ENCODE assay signal across 8 cellular contexts in the genomic region with DNA sequence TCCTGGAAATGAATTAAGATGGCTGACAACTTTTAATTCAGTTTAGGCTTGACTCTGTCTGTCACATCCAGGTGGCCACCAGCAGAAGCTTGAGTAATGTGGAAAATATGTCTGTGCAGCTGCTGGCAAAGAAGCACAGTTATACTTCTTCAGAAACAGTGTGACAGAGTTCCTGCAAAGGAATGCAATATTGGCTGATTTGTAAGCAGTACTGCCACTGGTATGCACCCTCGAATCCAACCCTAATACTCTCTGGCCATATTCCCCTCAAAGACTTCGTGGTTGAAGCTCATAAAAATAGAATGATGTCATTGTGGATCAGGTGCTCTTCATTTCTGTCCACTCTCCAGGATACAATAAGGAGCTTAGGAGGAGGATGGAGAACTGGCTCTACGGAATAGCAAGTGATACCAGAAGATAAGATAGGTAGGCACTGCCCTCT.
DNase-seq lines count a peak whose midpoint lies in the region; ATAC-seq and TF ChIP-seq lines count a peak whose summit lies in the region.

No MANE protein-coding gene starts in this region.

- DNase-seq in AG09319 (ENCODE audit: extremely low read depth, low read depth) (peak; percentile 27), HCT116 (ENCODE audit: low read depth, low spot score) (peak; percentile 28), lung (ENCODE audit: low spot score) (no peak), GM20000 (ENCODE audit: low spot score) (no peak), activated gamma-delta T cell (lab: John Stamatoyannopoulos, UW) (no peak)
- no peak for DNase-seq in activated T-helper 2 cell treated with anti-CD3 and anti-CD28 coated beads, Interferon-gamma antibody, Interleukin-2, Interleukin-4, amounts not matched to agents 10 μg/mL and 5 μg/mL and 100 μg/mL, durations not matched to agents 14 hours and 24 hours and 36 hours (ENCODE audit: low spot score)
- no peak for DNase-seq in activated naive CD4-positive, alpha-beta T cell (lab: John Stamatoyannopoulos, UW)

- BruUV-seq in HCT116 (replicated peaks; lab: Mats Ljungman, UMichigan) = no TSS peak

- POLR2A ChIA-PET in HCT116 (lab: Charles Lee) = no interaction called here

- H3K36me3 Mint-ChIP-seq in activated T-helper 2 cell treated with anti-CD3 and anti-CD28 coated beads, Interferon-gamma antibody, Interleukin-2, Interleukin-4, amounts not matched to agents 10 μg/mL and 5 μg/mL and 100 μg/mL, durations not matched to agents 14 hours and 24 hours and 36 hours (ENCODE audit: low read depth) = peaks cover 5% of the 10 kb centered on the region

- no peaks in the 10 kb centered on the region for H3K27me3 ChIP-seq in HCT116 (ENCODE audit: insufficient read depth, low read length)
- H3K27me3 ChIP-seq in lung (ENCODE audit: control insufficient read depth, insufficient read depth) = no peaks in the 10 kb centered on the region

- no peak overlapping the region for H3K4me3 ChIP-seq in HCT116 (replicated peaks in 1 of 2; ENCODE audit: low read depth in 1 of 2, low read length in 2 of 2)
- H3K4me3 ChIP-seq in lung = no peak overlapping the region

- peak overlapping the region; percentile 5; the same call in 1 of the 2 replicates for H3K27ac ChIP-seq in HCT116 (ENCODE audit: low read depth, low read length)
- peak overlapping the region in 1 of 2 donors; percentile 66 for H3K27ac ChIP-seq in lung (ENCODE audit: low read depth in 1 of 2, low read length in 1 of 2)

- no peaks in the 10 kb centered on the region for H3K27me3 Mint-ChIP-seq in activated T-helper 2 cell treated with anti-CD3 and anti-CD28 coated beads, Interferon-gamma antibody, Interleukin-2, Interleukin-4, amounts not matched to agents 10 μg/mL and 5 μg/mL and 100 μg/mL, durations not matched to agents 14 hours and 24 hours and 36 hours (ENCODE audit: low read depth)

- H3K4me1 Mint-ChIP-seq in activated T-helper 2 cell treated with anti-CD3 and anti-CD28 coated beads, Interferon-gamma antibody, Interleukin-2, Interleukin-4, amounts not matched to agents 10 μg/mL and 5 μg/mL and 100 μg/mL, durations not matched to agents 14 hours and 24 hours and 36 hours (ENCODE audit: low read depth) = peaks cover 24% of the 10 kb centered on the region

- no peak for TF ChIP-seq CTCF in AG09319 (IDR thresholded peaks at IDR 0.05; ENCODE audit: low read depth, low read length)
- no peak for TF ChIP-seq CTCF in HCT116 (IDR thresholded peaks at IDR 0.05 in 2 of 3, conservative IDR thresholded peaks at IDR 0.05 in 1 of 3; ENCODE audit: borderline replicate concordance in 1 of 3, insufficient read depth in 1 of 3, low read depth in 2 of 3, low read length in 2 of 3)
- TF ChIP-seq CTCF in lung (IDR thresholded peaks at IDR 0.05; ENCODE audit: control extremely low read depth, extremely low read depth) = no peak
- TF ChIP-seq CTCF in GM20000 (IDR thresholded peaks at IDR 0.05; ENCODE audit: extremely low read depth, missing control alignments) = no peak

- TF ChIP-seq RAD21 in HCT116 (IDR thresholded peaks at IDR 0.05; ENCODE audit: low read depth) = no peak

- H3K9me2 ChIP-seq in HCT116 (ENCODE audit: insufficient read depth) = no peaks in the 10 kb centered on the region

- CTCF ChIA-PET in HCT116 (lab: Charles Lee) = no interaction called here

- H3K9me3 ChIP-seq in HCT116 (ENCODE audit: control insufficient read depth in 1 of 2, insufficient read depth in 1 of 2, low read depth in 1 of 2, low read length in 2 of 2) (no peaks in the 10 kb centered on the region), lung (ENCODE audit: control insufficient read depth in 2 of 2, insufficient read depth in 1 of 2, low read length in 1 of 2) (no peaks in the 10 kb centered on the region)

- H3K4me3 Mint-ChIP-seq in activated T-helper 2 cell treated with anti-CD3 and anti-CD28 coated beads, Interferon-gamma antibody, Interleukin-2, Interleukin-4, amounts not matched to agents 10 μg/mL and 5 μg/mL and 100 μg/mL, durations not matched to agents 14 hours and 24 hours and 36 hours (ENCODE audit: low read depth) = no peak overlapping the region

- H3K4me1 ChIP-seq in HCT116 (ENCODE audit: control insufficient read depth in 1 of 2, insufficient read depth in 2 of 2, low read length in 2 of 2) = peaks cover 9 to 13% of the 10 kb centered on the region in 2 experiments; a peak in 2 of 4 replicates
- peaks cover 0 to 16% of the 10 kb centered on the region in 2 donors for H3K4me1 ChIP-seq in lung (ENCODE audit: control insufficient read depth in 2 of 2, insufficient read depth in 2 of 2, low read length in 2 of 2)

- no peaks in the 10 kb centered on the region for H3K79me2 ChIP-seq in HCT116 (ENCODE audit: insufficient read depth, low read length)

- 55 to 65% methylated on average over 3 of the region's 3 CpGs for WGBS in lung, 2 donors

- peak overlapping the region; percentile 11 for H3K27ac Mint-ChIP-seq in activated T-helper 2 cell treated with anti-CD3 and anti-CD28 coated beads, Interferon-gamma antibody, Interleukin-2, Interleukin-4, amounts not matched to agents 10 μg/mL and 5 μg/mL and 100 μg/mL, durations not matched to agents 14 hours and 24 hours and 36 hours

- peak overlapping the region; percentile 4 for H3K4me2 ChIP-seq in HCT116 (ENCODE audit: low read length)

- no peak for TF ChIP-seq POLR2A in HCT116 (IDR thresholded peaks at IDR 0.05; ENCODE audit: borderline replicate concordance, extremely low read depth, insufficient read depth, insufficient read length)

- ATAC-seq in HCT116 (peak; percentile 75), lung (ENCODE audit: insufficient read depth, low FRiP score) (peak; percentile 34), GM21360 (IDR thresholded peaks at IDR 0.05; ENCODE audit: unreplicated experiment) (no peak)

- no peak overlapping the region for H2AFZ ChIP-seq in HCT116 (ENCODE audit: low read depth, low read length, poor library complexity, severe bottlenecking)

- H3K9ac ChIP-seq in HCT116 (ENCODE audit: low read length) = no peak overlapping the region

- H3K36me3 ChIP-seq in HCT116 (ENCODE audit: control insufficient read depth in 1 of 2, insufficient read depth in 2 of 2, low read length in 2 of 2) (no peaks in the 10 kb centered on the region), lung (ENCODE audit: control insufficient read depth in 2 of 2, insufficient read depth in 2 of 2, low read length in 2 of 2) (no peaks in the 10 kb centered on the region)

- RAD21 ChIA-PET in HCT116 (lab: Charles Lee; ENCODE audit: low non-redundant PET in 1 of 2, low total read pairs in 2 of 2, uncharacterized antibody in 2 of 2, unreplicated experiment in 2 of 2) = no interaction called here

- no peaks in the 10 kb centered on the region for H4K20me1 ChIP-seq in HCT116 (ENCODE audit: insufficient read depth)

- H3K9me3 Mint-ChIP-seq in activated T-helper 2 cell treated with anti-CD3 and anti-CD28 coated beads, Interferon-gamma antibody, Interleukin-2, Interleukin-4, amounts not matched to agents 10 μg/mL and 5 μg/mL and 100 μg/mL, durations not matched to agents 14 hours and 24 hours and 36 hours = peaks cover 5% of the 10 kb centered on the region

- intact Hi-C loops in HCT116 (cut with micrococcal nuclease) = no loop called here
- intact Hi-C loops in activated T-helper 2 cell treated with anti-CD3 and anti-CD28 coated beads, Interferon-gamma antibody, Interleukin-2, Interleukin-4, amounts not matched to agents 10 μg/mL and 5 μg/mL and 100 μg/mL, durations not matched to agents 14 hours and 24 hours and 36 hours (cut with micrococcal nuclease) = loop anchor here (1.0 to 5.0 kb wide), 4 partner anchors 21 to 69 kb away; no protein-coding TSS in a partner anchor

TF ChIP-seq in HCT116, 20 proteins besides CTCF, POLR2A, EP300 and RAD21:
- TF ChIP-seq TCF7L2 (IDR thresholded peaks at IDR 0.05; ENCODE audit: borderline replicate concordance, extremely low read depth, insufficient read depth, insufficient read length) (no peak), CEBPB (IDR thresholded peaks at IDR 0.05; ENCODE audit: low read depth) (no peak), ZNF274 (IDR thresholded peaks at IDR 0.05; ENCODE audit: low read depth, low read length) (no peak), YY1 (IDR thresholded peaks at IDR 0.05; ENCODE audit: extremely low read depth, insufficient replicate concordance, low read depth, low read length) (peak; percentile 25), ELF1 (IDR thresholded peaks at IDR 0.05; ENCODE audit: borderline replicate concordance, low read depth) (no peak), SRF (IDR thresholded peaks at IDR 0.05; ENCODE audit: low read depth) (no peak), JUND (IDR thresholded peaks at IDR 0.05) (peak; percentile 66), FOSL1 (IDR thresholded peaks at IDR 0.05; ENCODE audit: low read depth) (peak; percentile 46), SIN3A (IDR thresholded peaks at IDR 0.05; ENCODE audit: low read depth) (no peak), SP1 (IDR thresholded peaks at IDR 0.05; ENCODE audit: low read depth) (peak; percentile 34; the same call in 1 of the 2 replicates)
- TF ChIP-seq, protein P1, sequence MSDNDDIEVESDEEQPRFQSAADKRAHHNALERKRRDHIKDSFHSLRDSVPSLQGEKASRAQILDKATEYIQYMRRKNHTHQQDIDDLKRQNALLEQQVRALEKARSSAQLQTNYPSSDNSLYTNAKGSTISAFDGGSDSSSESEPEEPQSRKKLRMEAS (IDR thresholded peaks at IDR 0.05) = peak; percentile 36; the same call in 1 of the 2 replicates
- TF ChIP-seq, protein P2, sequence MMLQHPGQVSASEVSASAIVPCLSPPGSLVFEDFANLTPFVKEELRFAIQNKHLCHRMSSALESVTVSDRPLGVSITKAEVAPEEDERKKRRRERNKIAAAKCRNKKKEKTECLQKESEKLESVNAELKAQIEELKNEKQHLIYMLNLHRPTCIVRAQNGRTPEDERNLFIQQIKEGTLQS (IDR thresholded peaks at IDR 0.05) = no peak

Comparison
In these comparisons a context has a peak if more than half of its experiments do, and no peak if none do; other contexts are left out.
1. DNase-seq: peak in AG09319 (single experiment) and HCT116 (single experiment); none in activated T-helper 2 cell treated with anti-CD3 and anti-CD28 coated beads, Interferon-gamma antibody, Interleukin-2, Interleukin-4, amounts not matched to agents 10 μg/mL and 5 μg/mL and 100 μg/mL, durations not matched to agents 14 hours and 24 hours and 36 hours (single experiment), lung (single experiment), GM20000 (single experiment), activated naive CD4-positive, alpha-beta T cell (0 of 4) and activated gamma-delta T cell (single experiment).